Comparison of ENCODE assay signal across 10 cellular contexts in the genomic region with DNA sequence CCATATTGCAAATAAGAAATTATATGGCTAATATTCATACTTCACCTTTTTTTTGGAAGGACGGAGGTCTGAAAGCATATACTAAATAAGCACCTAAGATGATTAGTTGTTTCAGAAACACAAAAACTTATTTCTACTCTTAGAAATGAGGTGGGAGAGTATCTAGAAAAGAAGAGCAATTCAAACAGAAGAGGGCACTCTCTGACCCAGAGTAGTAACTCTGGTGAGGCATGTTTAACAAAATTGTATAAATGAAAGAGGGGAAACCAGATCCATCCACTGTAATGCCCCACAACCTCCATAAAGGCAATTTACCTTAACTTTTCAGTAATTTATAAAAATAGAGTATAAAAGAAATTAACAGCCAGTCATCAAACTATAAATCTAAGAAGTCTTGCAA.
DNase-seq lines count a peak whose midpoint lies in the region; ATAC-seq, FAIRE-seq and TF ChIP-seq lines count a peak whose summit lies in the region.
"Had no signal": no experiment of that assay in that cellular context is flagged by ENCODE, and none has a peak within 500 bp of the region (broad histone marks: within the 10 kb centered on the region; RNA-seq: fewer than 3 reads in every experiment).

No MANE protein-coding gene starts in this region.

- H3K9me3 ChIP-seq in A549 (no peaks in the 10 kb centered on the region), OCI-LY3 (ENCODE audit: insufficient read depth, low read length) (no peaks in the 10 kb centered on the region)

- H3K4me2 ChIP-seq in A549 (no peak overlapping the region), OCI-LY3 (ENCODE audit: low read length) (peak overlapping the region; percentile 41)

- TF ChIP-seq CTCF in A549 (IDR thresholded peaks at IDR 0.05) (no peak; the same call in 2 of the 3 replicates), GM20000 (IDR thresholded peaks at IDR 0.05; ENCODE audit: extremely low read depth, missing control alignments) (peak; percentile 2), OCI-LY3 (IDR thresholded peaks at IDR 0.05; ENCODE audit: low read depth, low read length) (peak; percentile 77), fibroblast of pulmonary artery (IDR thresholded peaks at IDR 0.05; ENCODE audit: low read length, missing control alignments) (no peak)

- FAIRE-seq in A549 (lab: Jason Lieb, UNC): no peak
- FAIRE-seq in GM12892 (lab: Jason Lieb, UNC): no peak

- no peaks in the 10 kb centered on the region for H3K79me2 ChIP-seq in OCI-LY3 (ENCODE audit: low read length)

- WGBS in A549 (ENCODE audit: missing lambda C conversion rate): 21% methylated on average over 1 of the region's 1 CpG

- H4K20me1 ChIP-seq in OCI-LY3 (ENCODE audit: insufficient read depth, low read length): no peaks in the 10 kb centered on the region

- H3K4me1 ChIP-seq in A549 (peaks cover 14% of the 10 kb centered on the region; the same call in 2 of the 3 replicates), OCI-LY3 (ENCODE audit: low read length) (0 out of 2 replicates have a peak, but pooled peaks cover 2% of the 10 kb centered on the region)

- H3K27ac ChIP-seq in A549 (no peak overlapping the region), OCI-LY3 (ENCODE audit: low read length) (no peak overlapping the region)

- H3K4me3 ChIP-seq in A549 (no peak overlapping the region), OCI-LY3 (ENCODE audit: low read length) (no peak overlapping the region), fibroblast of pulmonary artery (replicated peaks; ENCODE audit: low read depth, low read length) (no peak overlapping the region)

- peak overlapping the region; percentile 64; the same call in 1 of the 2 replicates for H2AFZ ChIP-seq in OCI-LY3 (ENCODE audit: low read depth, low read length)

- H3K27me3 ChIP-seq in OCI-LY3 (ENCODE audit: low read depth, low read length): no peaks in the 10 kb centered on the region

- peak in 1 of 2 experiments; percentile 23 for DNase-seq in A549 (ENCODE audit: low read depth in 1 of 2, low spot score in 1 of 2)
- DNase-seq in GM20000 (ENCODE audit: low spot score): no peak
- DNase-seq in fibroblast of pulmonary artery (ENCODE audit: low read depth): peak; percentile 6
- DNase-seq in anterior cingulate cortex (lab: John Stamatoyannopoulos, UW): no peak
- DNase-seq in GM12892 (ENCODE audit: insufficient read length): no peak
- DNase-seq in middle frontal gyrus (ENCODE audit: extremely low spot score, low spot score): no peak
- DNase-seq in Right ventricle myocardium superior: no peak
- DNase-seq: activated B cell treated with CpG ODN at 0.5 μM for 24 hours; naive thymus-derived CD4-positive, alpha-beta T cell had no signal

- peak; percentile 38 to 44; a peak in 3 of 5 replicates for TF ChIP-seq RAD21 in A549 (conservative IDR thresholded peaks at IDR 0.05 in 1 of 2, IDR thresholded peaks at IDR 0.05 in 1 of 2)

- no peaks in the 10 kb centered on the region for H3K36me3 ChIP-seq in OCI-LY3 (replicated peaks; ENCODE audit: low read depth, low read length)

- CTCF ChIA-PET in A549 (lab: Yijun Ruan, JAX): interaction anchor here (0.8 to 1.0 kb wide), 3 partner anchors 44 to 139 kb away, joined by 4 read pairs; no protein-coding TSS in a partner anchor

- POLR2A ChIA-PET in A549 (lab: Yijun Ruan, JAX): no interaction called here

- H3K9ac ChIP-seq in OCI-LY3 (ENCODE audit: low read length): peak overlapping the region; percentile 28; the same call in 1 of the 2 replicates

- TF ChIP-seq POLR2A in A549 (IDR thresholded peaks at IDR 0.05; ENCODE audit: low read length) (no peak), GM12892 (IDR thresholded peaks at IDR 0.05; ENCODE audit: low read depth, low read length) (no peak)

- ATAC-seq in A549 (peak in 1 of 2 experiments; percentile 60; a peak in 2 of 6 replicates), Right ventricle myocardium superior (ENCODE audit: poor library complexity) (no peak)
- ATAC-seq: naive thymus-derived CD4-positive, alpha-beta T cell had no signal

- no peak for TF ChIP-seq EP300 in A549 (IDR thresholded peaks at IDR 0.05)

- intact Hi-C loops in Right ventricle myocardium superior (cut with DNase I): no loop called here

TF ChIP-seq in A549, 52 proteins besides CTCF, POLR2A, EP300 and RAD21:
- TF ChIP-seq HOXA7 (CRISPR knock-in tag; IDR thresholded peaks at IDR 0.05) (no peak), EHMT2 (IDR thresholded peaks at IDR 0.05; ENCODE audit: low read depth) (no peak), NR3C1 (IDR thresholded peaks at IDR 0.05) (no peak), SMC3 (IDR thresholded peaks at IDR 0.05) (peak; percentile 17; the same call in 1 of the 3 replicates), RARB (CRISPR knock-in tag; IDR thresholded peaks at IDR 0.05) (no peak)

Comparison
In these comparisons a context has a peak if more than half of its experiments do, and no peak if none do; other contexts are left out.
1. CTCF ChIP-seq: peak in GM20000 (single experiment) and OCI-LY3 (single experiment); none in A549 (single experiment) and fibroblast of pulmonary artery (single experiment).